8 cellular contexts compared by ENCODE assay signal in genomic region chr15:89472785-89473256, GRCh38. TPM values are rescaled to one million over a fixed set of nuclear protein-coding genes. Genes with fewer than 3 reads are reported as not detected.
DNase-seq lines count a peak whose midpoint lies in the region; ATAC-seq and TF ChIP-seq lines count a peak whose summit lies in the region.

No MANE protein-coding gene starts in this region.

- no peak overlapping the region for H3K27ac ChIP-seq in tibial artery

- TF ChIP-seq CTCF in cardiac fibroblast (IDR thresholded peaks at IDR 0.05; ENCODE audit: low read depth, low read length) (peak; percentile 86), tibial artery (IDR thresholded peaks at IDR 0.05) (peak; percentile 19 to 29)

- H3K9me3 ChIP-seq in tibial artery = peaks cover 0 to 6% (median 0%) of the 10 kb centered on the region in 3 donors

- ATAC-seq in HG02885 (IDR thresholded peaks at IDR 0.05; ENCODE audit: poor library complexity, unreplicated experiment) = no peak

- no peaks in the 10 kb centered on the region for H3K4me1 ChIP-seq in tibial artery

- H3K27me3 ChIP-seq in tibial artery = peaks cover 0 to 56% of the 10 kb centered on the region in 2 donors

- intact Hi-C loops in tibial artery (cut with DNase I; ENCODE audit: low total_unique reads) = no loop called here

- no peaks in the 10 kb centered on the region for H3K36me3 ChIP-seq in tibial artery

- H3K4me3 ChIP-seq in cardiac fibroblast (replicated peaks in 1 of 2; ENCODE audit: low read depth in 2 of 2, low read length in 2 of 2) (no peak overlapping the region), tibial artery (no peak overlapping the region)

- peak; percentile 43 for DNase-seq in activated CD4-positive, CD25-positive, alpha-beta regulatory T cell treated with anti-CD3 and anti-CD28 coated beads, Interleukin-2, amount 50 U/mL, for 72 hours
- DNase-seq in activated CD4-positive, CD25-positive, alpha-beta regulatory T cell (lab: John Stamatoyannopoulos, UW) = no peak
- DNase-seq in HPDE6-E6E7 (ENCODE audit: extremely low spot score) (peak; percentile 48), RPMI8226 (peak; percentile 65), cardiac fibroblast (ENCODE audit: low read depth in 2 of 2) (peak; percentile 64 to 70), lung microvascular endothelial cell (ENCODE audit: low read depth in 2 of 2) (peak; percentile 71 to 82), tibial artery (peak in 1 of 2 donors; percentile 24)

RNA-seq across cellular contexts. Expression of gene RHCG, which starts 23.6 kb away (rescaled TPM):
- not detected in 2 replicates for total RNA-seq in lung microvascular endothelial cell

Comparison
In these comparisons a context has a peak if more than half of its experiments do, and no peak if none do; other contexts are left out.
1. DNase-seq: peak in activated CD4-positive, CD25-positive, alpha-beta regulatory T cell treated with anti-CD3 and anti-CD28 coated beads, Interleukin-2, amount 50 U/mL, for 72 hours (single experiment), HPDE6-E6E7 (single experiment), RPMI8226 (single experiment), cardiac fibroblast (2 of 2) and lung microvascular endothelial cell (2 of 2); none in activated CD4-positive, CD25-positive, alpha-beta regulatory T cell (0 of 4).